ENCODE assay signal across 16 cellular contexts in the genomic region with DNA sequence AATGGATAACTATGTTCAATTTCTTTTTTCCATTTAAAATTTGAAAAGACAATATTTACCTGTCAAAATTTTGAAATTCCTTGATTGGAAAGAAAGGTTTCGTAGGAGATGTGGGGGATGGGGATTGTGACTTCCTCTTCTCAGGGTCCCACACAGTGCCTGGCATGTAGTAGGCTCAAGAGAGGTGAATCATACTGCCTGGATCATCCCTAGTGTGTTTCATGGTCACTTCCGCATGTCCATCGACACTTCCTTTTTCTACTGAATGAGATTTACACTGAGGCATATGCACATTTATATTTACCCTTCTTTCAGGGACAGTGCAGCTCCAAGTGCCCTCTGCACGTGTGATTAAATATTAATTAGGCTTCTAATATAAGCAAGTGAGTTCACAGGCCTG.
"Had no signal": no experiment of that assay in that cellular context is flagged by ENCODE, and none has a peak within 500 bp of the region (broad histone marks: within the 10 kb centered on the region; RNA-seq: fewer than 3 reads in every experiment).

No MANE protein-coding gene starts in this region.

- H3K4me1 ChIP-seq: left ventricle myocardium inferior, transverse colon had no signal

- ATAC-seq: activated CD4-positive, alpha-beta T cell treated with anti-CD3 and anti-CD28 coated beads for 36 hours; naive thymus-derived CD8-positive, alpha-beta T cell; sciatic nerve; stimulated activated naive B cell treated with anti-CD40 and anti-IgM and Interleukin-4, amounts not matched to agents 10 μg/mL and 1 μg/mL and 100 μg/mL, for 72 hours had no signal

- DNase-seq: activated B cell treated with CpG ODN at 0.5 μM for 24 hours; activated CD4-positive, alpha-beta T cell treated with anti-CD3 and anti-CD28 coated beads for 36 hours; activated CD4-positive, alpha-beta T cell treated with anti-CD3 and anti-CD28 coated beads, Interleukin-2, amount 50 U/mL, for 48 hours; activated naive CD4-positive, alpha-beta T cell treated with anti-CD3 and anti-CD28 coated beads for 36 hours; activated T-cell treated with anti-CD3 and anti-CD28 coated beads, Interleukin-2, amount 50 U/mL, for 48 hours; amygdala; cortex of kidney; left ventricle myocardium inferior; naive thymus-derived CD8-positive, alpha-beta T cell; small intestine; stimulated activated CD4-positive, alpha-beta T cell treated with anti-CD3 and anti-CD28 coated beads, Interleukin-15, amount 100 ng/mL, for 24 hours; stimulated activated naive B cell treated with anti-CD40 and anti-IgM and Interleukin-4, amounts not matched to agents 10 μg/mL and 1 μg/mL and 100 μg/mL, for 72 hours; T1000; transverse colon had no signal

- H3K4me3 ChIP-seq: left ventricle myocardium inferior, transverse colon had no signal

- H3K27ac ChIP-seq: epithelial cell of prostate, left ventricle myocardium inferior, transverse colon had no signal

- H3K36me3 ChIP-seq: left ventricle myocardium inferior, transverse colon had no signal

- H3K9me3 ChIP-seq: left ventricle myocardium inferior, transverse colon had no signal

- H3K27me3 ChIP-seq: transverse colon had no signal
